28 cellular contexts compared by ENCODE assay signal in the genomic region with DNA sequence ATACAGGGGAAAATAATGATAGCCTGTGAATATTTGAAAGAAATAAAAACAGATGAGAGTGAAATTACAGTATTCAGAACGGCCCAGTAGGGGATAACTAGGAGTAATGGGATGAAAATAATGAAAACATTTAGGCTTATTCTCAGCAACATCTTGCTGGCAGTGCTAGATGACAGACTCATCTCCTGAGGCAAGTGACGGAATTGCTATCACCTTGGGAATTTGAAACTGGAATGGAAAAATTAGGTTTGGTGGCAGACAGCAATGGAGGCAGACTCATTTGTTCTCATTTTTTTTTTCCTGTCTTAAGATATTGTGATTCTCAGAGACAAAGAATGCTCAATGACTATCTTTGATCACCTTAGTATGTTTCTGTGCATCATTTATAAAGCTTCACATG.
"Had no signal": no experiment of that assay in that cellular context is flagged by ENCODE, and none has a peak within 500 bp of the region (broad histone marks: within the 10 kb centered on the region; RNA-seq: fewer than 3 reads in every experiment).

No MANE protein-coding gene starts in this region.

- H3K4me1 Mint-ChIP-seq: neural progenitor cell; stimulated activated effector memory CD8-positive, alpha-beta T cell treated with anti-CD3 and anti-CD28 coated beads, Interleukin-12 subunit alpha, Interleukin-12 subunit beta, amount 100 ng/mL, for 72 hours; stimulated activated naive B cell treated with anti-CD40 and anti-IgM and Interleukin-4, amounts not matched to agents 10 μg/mL and 1 μg/mL and 100 μg/mL, for 72 hours had no signal

- DNase-seq: naive thymus-derived CD8-positive, alpha-beta T cell; nephron progenitor cell; occipital lobe; ovary; posterior cingulate gyrus; psoas muscle; right cardiac atrium; right lobe of liver; sigmoid colon; small intestine; stimulated activated CD4-positive, alpha-beta T cell treated with anti-CD3 and anti-CD28 coated beads, Interleukin-15, amount 100 ng/mL, for 24 hours; stimulated activated CD4-positive, alpha-beta T cell treated with anti-CD3 and anti-CD28 coated beads, Interleukin-2, amount 100 ng/mL, for 24 hours; stimulated activated CD4-positive, alpha-beta T cell treated with anti-CD3 and anti-CD28 coated beads, Interleukin-2, amount 100 ng/mL, for 48 hours; stimulated activated CD4-positive, alpha-beta T cell treated with anti-CD3 and anti-CD28 coated beads, Interleukin-4, amount 100 ng/mL, for 24 hours; stimulated activated naive B cell treated with anti-CD40 and anti-IgM and Interleukin-4, amounts not matched to agents 10 μg/mL and 1 μg/mL and 100 μg/mL, for 72 hours; stimulated activated naive CD4-positive, alpha-beta T cell treated with Interleukin-2 at 50 U/mL for 16 hours; stomach; thyroid gland; upper lobe of left lung had no signal

- H3K27me3 Mint-ChIP-seq: naive thymus-derived CD8-positive, alpha-beta T cell; natural killer cell treated with Interleukin-12 subunit alpha and Interleukin-12 subunit beta and Interleukin-15 and Interleukin-18, amount 100 ng/mL, for 72 hours; progenitor cell of endocrine pancreas; stimulated activated naive B cell treated with anti-CD40 and anti-IgM and Interleukin-4, amounts not matched to agents 10 μg/mL and 1 μg/mL and 100 μg/mL, for 72 hours; stimulated activated naive CD8-positive, alpha-beta T cell treated with anti-CD3 and anti-CD28 coated beads, Interleukin-15, Interleukin-2, amounts not matched to agents 100 ng/mL and 50 ng/mL, for 24 hours had no signal

- H3K9ac ChIP-seq: neural progenitor cell, parathyroid adenoma had no signal

- H3K36me3 ChIP-seq: neural progenitor cell, ovary, right lobe of liver, sigmoid colon, stomach, thoracic aorta, thyroid gland, tibial nerve, upper lobe of left lung, vagina had no signal

- H3K4me1 ChIP-seq: neural progenitor cell, parathyroid adenoma, psoas muscle, right lobe of liver, sigmoid colon, stomach, thyroid gland, tibial nerve, upper lobe of left lung, vagina had no signal

- H3K4me2 ChIP-seq: neural progenitor cell had no signal

- ATAC-seq: naive thymus-derived CD8-positive, alpha-beta T cell; natural killer cell treated with Interleukin-12 subunit alpha and Interleukin-12 subunit beta and Interleukin-15 and Interleukin-18, amount 100 ng/mL, for 72 hours; psoas muscle; right cardiac atrium; right lobe of liver; stimulated activated effector memory CD8-positive, alpha-beta T cell treated with anti-CD3 and anti-CD28 coated beads, Interleukin-12 subunit alpha, Interleukin-12 subunit beta, amount 100 ng/mL, for 72 hours; stimulated activated naive B cell treated with anti-CD40 and anti-IgM and Interleukin-4, amounts not matched to agents 10 μg/mL and 1 μg/mL and 100 μg/mL, for 72 hours had no signal

- H3K36me3 Mint-ChIP-seq: naive thymus-derived CD8-positive, alpha-beta T cell; natural killer cell treated with Interleukin-12 subunit alpha and Interleukin-12 subunit beta and Interleukin-15 and Interleukin-18, amount 100 ng/mL, for 72 hours; neural progenitor cell; stimulated activated effector memory CD8-positive, alpha-beta T cell treated with anti-CD3 and anti-CD28 coated beads, Interleukin-12 subunit alpha, Interleukin-12 subunit beta, amount 100 ng/mL, for 72 hours; stimulated activated naive B cell treated with anti-CD40 and anti-IgM and Interleukin-4, amounts not matched to agents 10 μg/mL and 1 μg/mL and 100 μg/mL, for 72 hours had no signal

- H3K79me2 ChIP-seq: parathyroid adenoma had no signal

- H3K9me3 Mint-ChIP-seq: neural progenitor cell had no signal

- H2AFZ ChIP-seq: neural progenitor cell, parathyroid adenoma had no signal

- H3K9me3 ChIP-seq: ovary, sigmoid colon, thoracic aorta, thyroid gland, upper lobe of left lung, vagina had no signal

- H3K27ac ChIP-seq: neural progenitor cell, ovary, parathyroid adenoma, psoas muscle, right lobe of liver, sigmoid colon, stomach, thoracic aorta, thyroid gland, tibial nerve, upper lobe of left lung, vagina had no signal

- H3K27ac Mint-ChIP-seq: naive thymus-derived CD8-positive, alpha-beta T cell; natural killer cell treated with Interleukin-12 subunit alpha and Interleukin-12 subunit beta and Interleukin-15 and Interleukin-18, amount 100 ng/mL, for 72 hours; nephron progenitor cell; neural progenitor cell; progenitor cell of endocrine pancreas; stimulated activated effector memory CD8-positive, alpha-beta T cell treated with anti-CD3 and anti-CD28 coated beads, Interleukin-12 subunit alpha, Interleukin-12 subunit beta, amount 100 ng/mL, for 72 hours; stimulated activated naive B cell treated with anti-CD40 and anti-IgM and Interleukin-4, amounts not matched to agents 10 μg/mL and 1 μg/mL and 100 μg/mL, for 72 hours; stimulated activated naive CD8-positive, alpha-beta T cell treated with anti-CD3 and anti-CD28 coated beads, Interleukin-15, Interleukin-2, amounts not matched to agents 100 ng/mL and 50 ng/mL, for 24 hours had no signal

- H3K4me3 Mint-ChIP-seq: naive thymus-derived CD8-positive, alpha-beta T cell; natural killer cell treated with Interleukin-12 subunit alpha and Interleukin-12 subunit beta and Interleukin-15 and Interleukin-18, amount 100 ng/mL, for 72 hours; nephron progenitor cell; neural progenitor cell; stimulated activated effector memory CD8-positive, alpha-beta T cell treated with anti-CD3 and anti-CD28 coated beads, Interleukin-12 subunit alpha, Interleukin-12 subunit beta, amount 100 ng/mL, for 72 hours; stimulated activated naive B cell treated with anti-CD40 and anti-IgM and Interleukin-4, amounts not matched to agents 10 μg/mL and 1 μg/mL and 100 μg/mL, for 72 hours; stimulated activated naive CD8-positive, alpha-beta T cell treated with anti-CD3 and anti-CD28 coated beads, Interleukin-15, Interleukin-2, amounts not matched to agents 100 ng/mL and 50 ng/mL, for 24 hours had no signal

- H3K27me3 ChIP-seq: neural progenitor cell, ovary, right lobe of liver, sigmoid colon, stomach, thyroid gland, tibial nerve, upper lobe of left lung, vagina had no signal

- H3K4me3 ChIP-seq: neural progenitor cell, ovary, psoas muscle, right lobe of liver, sigmoid colon, stomach, thoracic aorta, thyroid gland, tibial nerve, upper lobe of left lung, vagina had no signal
